In the genomic region with DNA sequence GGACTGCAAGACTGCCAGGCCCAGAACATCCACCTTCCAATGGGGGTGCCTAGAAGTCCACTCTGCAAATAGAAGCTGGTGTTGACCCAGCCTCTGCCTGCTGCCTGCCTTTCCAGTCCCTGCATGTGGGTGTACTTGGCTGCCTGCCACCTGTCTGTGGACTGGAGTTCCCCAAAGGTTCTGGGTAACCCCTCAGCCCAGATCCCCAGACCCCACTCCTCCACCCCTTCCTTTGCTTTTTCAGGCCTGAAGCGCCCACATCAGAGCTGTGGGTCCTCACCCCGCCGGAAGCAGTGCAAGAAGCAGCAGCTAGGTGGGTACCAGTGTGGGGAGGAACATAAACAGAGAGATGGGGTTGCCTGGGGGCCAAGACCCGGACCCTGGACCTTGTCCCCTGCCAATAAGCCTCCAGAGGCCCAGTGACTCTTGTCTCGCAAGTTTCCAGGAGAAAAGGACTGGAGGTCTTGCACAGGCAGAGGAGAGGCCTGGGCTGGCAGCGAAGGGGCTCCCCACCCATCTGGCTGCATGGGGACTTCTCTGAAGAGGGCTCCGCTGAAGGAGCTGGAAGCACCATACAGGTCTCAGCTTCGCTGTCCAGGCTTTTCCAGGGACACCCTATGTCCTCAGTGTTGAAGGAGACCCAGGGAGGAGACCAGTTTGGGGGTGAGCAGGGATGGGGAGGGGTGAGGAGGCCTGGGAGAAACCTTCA, we compare ENCODE assay signal across 12 cellular contexts. TPM values are rescaled to one million over a fixed set of nuclear protein-coding genes. Genes with fewer than 3 reads are reported as not detected.
DNase-seq lines count a peak whose midpoint lies in the region; ATAC-seq lines count a peak whose summit lies in the region.
"Had no signal": no experiment of that assay in that cellular context is flagged by ENCODE, and none has a peak within 500 bp of the region (broad histone marks: within the 10 kb centered on the region; RNA-seq: fewer than 3 reads in every experiment).

No MANE protein-coding gene starts in this region.

- peaks cover 87 to 95% of the 10 kb centered on the region in 2 donors for H3K36me3 Mint-ChIP-seq in stimulated activated naive B cell treated with anti-CD40 and anti-IgM and Interleukin-4, amounts not matched to agents 10 μg/mL and 1 μg/mL and 100 μg/mL, for 72 hours

- no peak for ATAC-seq in sciatic nerve
- peak; percentile 75 to 82 for ATAC-seq in stimulated activated naive B cell treated with anti-CD40 and anti-IgM and Interleukin-4, amounts not matched to agents 10 μg/mL and 1 μg/mL and 100 μg/mL, for 72 hours (replicated peaks)
- no peak for ATAC-seq in HG03442 (IDR thresholded peaks at IDR 0.05; ENCODE audit: unreplicated experiment)

- intact Hi-C loops in sciatic nerve (cut with DNase I): no loop called here

- H3K9me3 Mint-ChIP-seq in stimulated activated naive B cell treated with anti-CD40 and anti-IgM and Interleukin-4, amounts not matched to agents 10 μg/mL and 1 μg/mL and 100 μg/mL, for 72 hours: no peaks in the 10 kb centered on the region
- H3K9me3 Mint-ChIP-seq: endodermal cell, H9, nephron progenitor cell had no signal

- H3K4me3 Mint-ChIP-seq in stimulated activated naive B cell treated with anti-CD40 and anti-IgM and Interleukin-4, amounts not matched to agents 10 μg/mL and 1 μg/mL and 100 μg/mL, for 72 hours: peak overlapping the region; percentile 57
- H3K4me3 Mint-ChIP-seq: endodermal cell, H9, nephron progenitor cell had no signal

- peak; percentile 47 for DNase-seq in activated CD4-positive, alpha-beta T cell treated with anti-CD3 and anti-CD28 coated beads for 1 hour
- peak; percentile 62 for DNase-seq in activated effector memory CD4-positive, alpha-beta T cell treated with Interleukin-2 at 50 U/mL for 16 hours
- DNase-seq in sciatic nerve (ENCODE audit: low spot score): peak; percentile 60
- peak; percentile 59 for DNase-seq in stimulated activated naive B cell treated with anti-CD40 and anti-IgM and Interleukin-4, amounts not matched to agents 10 μg/mL and 1 μg/mL and 100 μg/mL, for 72 hours
- no peak for DNase-seq in RPMI8226
- DNase-seq in AML-193 (lab: John Stamatoyannopoulos, UW): no peak
- DNase-seq in HuH-7.5 (ENCODE audit: low spot score): no peak
- DNase-seq: H9, NCI-H1417, nephron progenitor cell had no signal

- H3K27ac Mint-ChIP-seq in stimulated activated naive B cell treated with anti-CD40 and anti-IgM and Interleukin-4, amounts not matched to agents 10 μg/mL and 1 μg/mL and 100 μg/mL, for 72 hours: peak overlapping the region; percentile 90
- H3K27ac Mint-ChIP-seq: endodermal cell, H9, nephron progenitor cell had no signal

- peaks cover 39 to 51% of the 10 kb centered on the region in 2 donors for H3K4me1 Mint-ChIP-seq in stimulated activated naive B cell treated with anti-CD40 and anti-IgM and Interleukin-4, amounts not matched to agents 10 μg/mL and 1 μg/mL and 100 μg/mL, for 72 hours
- H3K4me1 Mint-ChIP-seq: nephron progenitor cell had no signal

- H3K27me3 Mint-ChIP-seq in stimulated activated naive B cell treated with anti-CD40 and anti-IgM and Interleukin-4, amounts not matched to agents 10 μg/mL and 1 μg/mL and 100 μg/mL, for 72 hours: no peaks in the 10 kb centered on the region

RNA-seq across cellular contexts. Expression of a gene that starts 34.3 kb away (rescaled TPM):
- 60.1 TPM for total RNA-seq in sciatic nerve

Comparison
In these comparisons a context has a peak if more than half of its experiments do, and no peak if none do; other contexts are left out.
1. DNase-seq: peak in activated CD4-positive, alpha-beta T cell treated with anti-CD3 and anti-CD28 coated beads for 1 hour (single experiment), activated effector memory CD4-positive, alpha-beta T cell treated with Interleukin-2 at 50 U/mL for 16 hours (single experiment), sciatic nerve (single experiment) and stimulated activated naive B cell treated with anti-CD40 and anti-IgM and Interleukin-4, amounts not matched to agents 10 μg/mL and 1 μg/mL and 100 μg/mL, for 72 hours (single experiment); none in RPMI8226 (single experiment), AML-193 (0 of 2) and HuH-7.5 (single experiment).
2. ATAC-seq: peak in stimulated activated naive B cell treated with anti-CD40 and anti-IgM and Interleukin-4, amounts not matched to agents 10 μg/mL and 1 μg/mL and 100 μg/mL, for 72 hours (2 of 2); none in sciatic nerve (single experiment) and HG03442 (single experiment).